Comparison of ENCODE assay signal across 9 cellular contexts in genomic region chr10:80413152-80413996, GRCh38. TPM values are rescaled to one million over a fixed set of nuclear protein-coding genes. Genes with fewer than 3 reads are reported as not detected.
DNase-seq lines count a peak whose midpoint lies in the region; ATAC-seq, FAIRE-seq and TF ChIP-seq lines count a peak whose summit lies in the region.
"Had no signal": no experiment of that assay in that cellular context is flagged by ENCODE, and none has a peak within 500 bp of the region (broad histone marks: within the 10 kb centered on the region; RNA-seq: fewer than 3 reads in every experiment).

No MANE protein-coding gene starts in this region.

- H3K27ac ChIP-seq in esophagus squamous epithelium: peak overlapping the region; percentile 80 to 90 (median 84)
- peak overlapping the region; percentile 46 for H3K27ac ChIP-seq in psoas muscle
- H3K27ac ChIP-seq: HL-60 had no signal

- TF ChIP-seq POLR2A in esophagus squamous epithelium (IDR thresholded peaks at IDR 0.05): peak in 1 of 4 donors; percentile 36

- H3K36me3 ChIP-seq in esophagus squamous epithelium: no peaks in the 10 kb centered on the region
- no peaks in the 10 kb centered on the region for H3K36me3 ChIP-seq in psoas muscle (ENCODE audit: insufficient read depth in 1 of 2, low read depth in 1 of 2)

- 33 to 39% methylated on average over 9 to 13 of the region's 13 CpGs for WGBS in esophagus squamous epithelium, 2 donors
- WGBS in psoas muscle, 3 donors: 70 to 84% (median 73%) methylated on average over 13 of the region's 13 CpGs

- H3K9me3 ChIP-seq in esophagus squamous epithelium (no peaks in the 10 kb centered on the region), psoas muscle (no peaks in the 10 kb centered on the region)

- no peaks in the 10 kb centered on the region for H3K27me3 ChIP-seq in esophagus squamous epithelium
- H3K27me3 ChIP-seq in psoas muscle (ENCODE audit: insufficient read depth in 3 of 3, low read length in 2 of 3): no peaks in the 10 kb centered on the region

- intact Hi-C loops in esophagus squamous epithelium (cut with DNase I): no loop called here
- intact Hi-C loops in psoas muscle (cut with DNase I): no loop called here

- H3K4me3 ChIP-seq in esophagus squamous epithelium (peak overlapping the region; percentile 18 to 55 (median 36)), psoas muscle (no peak overlapping the region)

- no peak for FAIRE-seq in RCC 7860 (lab: Jason Lieb, UNC)

- no peak for TF ChIP-seq CTCF in esophagus squamous epithelium (IDR thresholded peaks at IDR 0.05)
- TF ChIP-seq CTCF in psoas muscle (IDR thresholded peaks at IDR 0.05): no peak

- no peak for ATAC-seq in psoas muscle

- H3K4me1 ChIP-seq in esophagus squamous epithelium (peaks cover 63 to 100% (median 72%) of the 10 kb centered on the region in 3 donors), psoas muscle (peaks cover 66% of the 10 kb centered on the region)

- DNase-seq in DMS79 treated with DMSO at 0.1 percent for 48 hours (lab: John Stamatoyannopoulos, UW) (peak; percentile 60), SIG-M5 (lab: John Stamatoyannopoulos, UW) (peak; percentile 36), esophagus squamous epithelium (lab: John Stamatoyannopoulos, UW) (no peak), psoas muscle (no peak), NCI-H1436 (lab: John Stamatoyannopoulos, UW) (no peak), RCC 7860 (ENCODE audit: low spot score) (no peak), KG1 (lab: John Stamatoyannopoulos, UW) (no peak)
- no peak for DNase-seq in stimulated activated CD8-positive, alpha-beta memory T cell treated with anti-CD3 and anti-CD28 coated beads, Interleukin-4, amount 100 ng/mL, for 48 hours

RNA-seq across cellular contexts. Expression of gene PRXL2A, which starts 5.0 kb away (rescaled TPM):
- total RNA-seq in esophagus squamous epithelium (100 to 1,000 TPM in 2 of 4 donors, 10 to 100 TPM in 2; 68.0 to 185 (median 103) TPM), psoas muscle (10 to 100 TPM; 34.2 to 51.8 (median 41.4) TPM)
- 10 to 100 TPM; 19.0 to 39.9 (median 28.4) TPM for polyA plus RNA-seq in psoas muscle

RNA-seq across cellular contexts. Expression of gene TSPAN14, which starts 40.7 kb away (rescaled TPM):
- total RNA-seq in esophagus squamous epithelium (100 to 1,000 TPM in 2 of 4 donors, 10 to 100 TPM in 2; 66.4 to 118 (median 89.8) TPM), psoas muscle (10 to 100 TPM; 23.9 to 33.3 (median 25.7) TPM)
- polyA plus RNA-seq in psoas muscle: 10 to 100 TPM; 19.4 to 20.0 (median 19.6) TPM

RNA-seq across cellular contexts. Expression of gene DYDC2, which starts 56.8 kb away (rescaled TPM):
- total RNA-seq in esophagus squamous epithelium (under 1 TPM in 1 of 4 donors, not detected in 3; 0.15 TPM), psoas muscle (not detected)
- not detected for polyA plus RNA-seq in psoas muscle

RNA-seq across cellular contexts. Expression of gene DYDC1, which starts 56.8 kb away (rescaled TPM):
- not detected for total RNA-seq in esophagus squamous epithelium
- not detected for total RNA-seq in psoas muscle
- polyA plus RNA-seq in psoas muscle: not detected

Comparison
In these comparisons a context has a peak if more than half of its experiments do, and no peak if none do; other contexts are left out.
1. DNase-seq: peak in DMS79 treated with DMSO at 0.1 percent for 48 hours (single experiment) and SIG-M5 (single experiment); none in esophagus squamous epithelium (single experiment), psoas muscle (0 of 2), stimulated activated CD8-positive, alpha-beta memory T cell treated with anti-CD3 and anti-CD28 coated beads, Interleukin-4, amount 100 ng/mL, for 48 hours (single experiment), NCI-H1436 (single experiment), RCC 7860 (single experiment) and KG1 (single experiment).